In genomic region chr4:165204462-165204830, GRCh38 we compare ENCODE assay signal across 10 cellular contexts. TPM values are rescaled to one million over a fixed set of nuclear protein-coding genes. Genes with fewer than 3 reads are reported as not detected.
DNase-seq lines count a peak whose midpoint lies in the region; ATAC-seq and TF ChIP-seq lines count a peak whose summit lies in the region.
"Had no signal": no experiment of that assay in that cellular context is flagged by ENCODE, and none has a peak within 500 bp of the region (broad histone marks: within the 10 kb centered on the region; RNA-seq: fewer than 3 reads in every experiment).

No MANE protein-coding gene starts in this region.

- H3K4me2 ChIP-seq in IMR-90 (ENCODE audit: low read depth, low read length) = no peak overlapping the region

- H3K18ac ChIP-seq in IMR-90 (ENCODE audit: low read depth, low read length) = no peak overlapping the region

- ATAC-seq in IMR-90 (ENCODE audit: low read depth) (no peak), natural killer cell (no peak), HG02642 (IDR thresholded peaks at IDR 0.05; ENCODE audit: poor library complexity, unreplicated experiment) (no peak), HG03025 (IDR thresholded peaks at IDR 0.05; ENCODE audit: low FRiP score, unreplicated experiment) (no peak), GM18870 (IDR thresholded peaks at IDR 0.05; ENCODE audit: unreplicated experiment) (no peak)

- H4K91ac ChIP-seq in IMR-90 (ENCODE audit: insufficient read depth, low read depth, low read length) = no peak overlapping the region

- BruUV-seq in IMR-90 (replicated peaks; lab: Mats Ljungman, UMichigan) = no TSS peak

- peaks cover 4% of the 10 kb centered on the region; the same call in 1 of the 2 replicates for H3K4me1 ChIP-seq in IMR-90 (ENCODE audit: control insufficient read depth, insufficient read depth, low read length)

- TF ChIP-seq CTCF in IMR-90 (conservative IDR thresholded peaks at IDR 0.05; ENCODE audit: low read depth, low read length) = no peak
- TF ChIP-seq CTCF in natural killer cell (IDR thresholded peaks at IDR 0.05) = no peak

- no peak overlapping the region for H3K56ac ChIP-seq in IMR-90 (ENCODE audit: extremely low read depth, insufficient read depth, low read length)

- H3K4ac ChIP-seq in IMR-90 (ENCODE audit: low read depth, low read length) = no peak overlapping the region

- H3K4me3 ChIP-seq in IMR-90 (ENCODE audit: insufficient read depth, low read depth, low read length) = no peak overlapping the region
- H3K4me3 ChIP-seq: adrenal gland, uterus had no signal

- no peak overlapping the region for H2BK15ac ChIP-seq in IMR-90 (ENCODE audit: low read depth, low read length)

- no peak overlapping the region for H2AK5ac ChIP-seq in IMR-90 (ENCODE audit: low read depth, low read length)

- H2BK120ac ChIP-seq in IMR-90 (ENCODE audit: low read depth, low read length) = no peak overlapping the region

- dilution Hi-C loops in IMR-90 (cut with HindIII; ENCODE audit: low sequenced_read_pairs, unreplicated experiment) = no loop called here

- H3K9me3 Mint-ChIP-seq in T-helper 2 cell treated with Interferon-gamma antibody and Interleukin-4, amounts not matched to agents 5 μg/mL and 100 μg/mL, for 36 hours = no peaks in the 10 kb centered on the region
- no peaks in the 10 kb centered on the region for H3K9me3 Mint-ChIP-seq in activated naive CD8-positive, alpha-beta T cell treated with anti-CD3 and anti-CD28 coated beads for 36 hours
- H3K9me3 Mint-ChIP-seq in natural killer cell = no peaks in the 10 kb centered on the region

- no peak overlapping the region for H3K23ac ChIP-seq in IMR-90 (ENCODE audit: low read depth, low read length)

- no CpG with 5 or more reads among the region's 3 CpGs for WGBS in IMR-90 (ENCODE audit: extremely low coverage in 2 of 2, insufficient read length in 1 of 2), 2 experiments

- no peak overlapping the region for H2BK20ac ChIP-seq in IMR-90 (ENCODE audit: low read depth, low read length)

- H3K9me3 ChIP-seq in IMR-90 (ENCODE audit: control insufficient read depth, insufficient read depth, low read length) = no peaks in the 10 kb centered on the region
- H3K9me3 ChIP-seq: adrenal gland, uterus had no signal

- intact Hi-C loops in IMR-90 (cut with micrococcal nuclease) (no loop called here), natural killer cell (cut with micrococcal nuclease) (no loop called here)

- peaks cover 40% of the 10 kb centered on the region for H3K4me1 Mint-ChIP-seq in T-helper 2 cell treated with Interferon-gamma antibody and Interleukin-4, amounts not matched to agents 5 μg/mL and 100 μg/mL, for 36 hours (ENCODE audit: low read depth)
- H3K4me1 Mint-ChIP-seq in activated naive CD8-positive, alpha-beta T cell treated with anti-CD3 and anti-CD28 coated beads for 36 hours = peaks cover 49% of the 10 kb centered on the region
- peaks cover 23 to 29% of the 10 kb centered on the region in 2 donors for H3K4me1 Mint-ChIP-seq in natural killer cell

- no peak overlapping the region for H3K9ac ChIP-seq in IMR-90 (ENCODE audit: low read depth, low read length)

- no peak overlapping the region for H2AFZ ChIP-seq in IMR-90 (replicated peaks; ENCODE audit: low read length, poor library complexity)

- no peak overlapping the region for H4K5ac ChIP-seq in IMR-90 (ENCODE audit: low read depth, low read length)

- no peaks in the 10 kb centered on the region for H4K20me1 ChIP-seq in IMR-90 (ENCODE audit: insufficient read depth, low read length)

- CTCF ChIA-PET in IMR-90 (lab: Yijun Ruan, JAX) = no interaction called here

- no peaks in the 10 kb centered on the region for H3K9me1 ChIP-seq in IMR-90 (ENCODE audit: insufficient read depth, low read length)

- no peaks in the 10 kb centered on the region for H3K27me3 Mint-ChIP-seq in T-helper 2 cell treated with Interferon-gamma antibody and Interleukin-4, amounts not matched to agents 5 μg/mL and 100 μg/mL, for 36 hours (ENCODE audit: low read depth)
- no peaks in the 10 kb centered on the region for H3K27me3 Mint-ChIP-seq in activated naive CD8-positive, alpha-beta T cell treated with anti-CD3 and anti-CD28 coated beads for 36 hours
- no peaks in the 10 kb centered on the region for H3K27me3 Mint-ChIP-seq in natural killer cell (ENCODE audit: low read depth in 2 of 2)

- H3K79me1 ChIP-seq in IMR-90 (ENCODE audit: low read depth in 1 of 2, low read length in 2 of 2) = peaks cover 11% of the 10 kb centered on the region in 2 experiments; a peak in 2 of 4 replicates

- no peak for TF ChIP-seq POLR2A in IMR-90 (IDR thresholded peaks at IDR 0.05; ENCODE audit: low read depth, low read length)

- no peak overlapping the region for H2BK5ac ChIP-seq in IMR-90 (ENCODE audit: low read depth, low read length, poor library complexity, severe bottlenecking)

- in situ Hi-C loops in IMR-90 (cut with MboI; ENCODE audit: low sequenced_read_pairs) = loop anchor here (25.0 kb wide), 1 partner anchor 133 kb away; the partner anchor contains the start of gene MSMO1

- no peak for TF ChIP-seq RAD21 in IMR-90 (IDR thresholded peaks at IDR 0.05; ENCODE audit: low read length)

- no peaks in the 10 kb centered on the region for H3K27me3 ChIP-seq in IMR-90 (ENCODE audit: control insufficient read depth, insufficient read depth, low read length)
- H3K27me3 ChIP-seq: adrenal gland, uterus had no signal

- peaks cover 3% of the 10 kb centered on the region for H3K36me3 Mint-ChIP-seq in T-helper 2 cell treated with Interferon-gamma antibody and Interleukin-4, amounts not matched to agents 5 μg/mL and 100 μg/mL, for 36 hours (ENCODE audit: low read depth)
- H3K36me3 Mint-ChIP-seq in activated naive CD8-positive, alpha-beta T cell treated with anti-CD3 and anti-CD28 coated beads for 36 hours = peaks cover 4% of the 10 kb centered on the region
- H3K36me3 Mint-ChIP-seq in natural killer cell = no peaks in the 10 kb centered on the region

- no peaks in the 10 kb centered on the region for H3K36me3 ChIP-seq in IMR-90 (ENCODE audit: control insufficient read depth, insufficient read depth, low read length)
- H3K36me3 ChIP-seq: adrenal gland, uterus had no signal

- H2AK9ac ChIP-seq in IMR-90 (replicated peaks; ENCODE audit: low read depth, low read length, poor library complexity) = no peak overlapping the region

- H4K8ac ChIP-seq in IMR-90 (ENCODE audit: low read depth in 2 of 2, low read length in 2 of 2) = no peak overlapping the region

- H3K14ac ChIP-seq in IMR-90 (replicated peaks; ENCODE audit: low read depth, low read length) = no peak overlapping the region

- peak overlapping the region; percentile 1 for H3K4me3 Mint-ChIP-seq in T-helper 2 cell treated with Interferon-gamma antibody and Interleukin-4, amounts not matched to agents 5 μg/mL and 100 μg/mL, for 36 hours
- peak overlapping the region; percentile 60 for H3K4me3 Mint-ChIP-seq in activated naive CD8-positive, alpha-beta T cell treated with anti-CD3 and anti-CD28 coated beads for 36 hours
- peak overlapping the region; percentile 26 for H3K4me3 Mint-ChIP-seq in natural killer cell

- peak overlapping the region; percentile 76 for H3K27ac Mint-ChIP-seq in T-helper 2 cell treated with Interferon-gamma antibody and Interleukin-4, amounts not matched to agents 5 μg/mL and 100 μg/mL, for 36 hours
- H3K27ac Mint-ChIP-seq in activated naive CD8-positive, alpha-beta T cell treated with anti-CD3 and anti-CD28 coated beads for 36 hours = peak overlapping the region; percentile 71
- no peak overlapping the region for H3K27ac Mint-ChIP-seq in natural killer cell

- DNase-seq in T-helper 2 cell treated with Interferon-gamma antibody and Interleukin-4, amounts not matched to agents 5 μg/mL and 100 μg/mL, for 36 hours (ENCODE audit: low spot score) = peak; percentile 32
- no peak for DNase-seq in T-helper 2 cell
- DNase-seq in IMR-90 = peak; percentile 63
- no peak for DNase-seq in activated naive CD8-positive, alpha-beta T cell treated with anti-CD3 and anti-CD28 coated beads for 36 hours
- DNase-seq in natural killer cell = no peak
- DNase-seq: adrenal gland, uterus had no signal

- H3K27ac ChIP-seq in IMR-90 (ENCODE audit: insufficient read depth, low read length) = no peak overlapping the region
- H3K27ac ChIP-seq: adrenal gland, uterus had no signal

- POLR2A ChIA-PET in IMR-90 (lab: Charles Lee; ENCODE audit: unreplicated experiment) = no interaction called here

TF ChIP-seq in IMR-90, 13 proteins besides CTCF, POLR2A, EP300 and RAD21:
- no peak for TF ChIP-seq RCOR1 (IDR thresholded peaks at IDR 0.05; ENCODE audit: insufficient replicate concordance, low read length)
- TF ChIP-seq FOS (IDR thresholded peaks at IDR 0.05; ENCODE audit: low read depth, low read length) = 0 out of 2 replicates have a peak, but pooled peaks have one; percentile 26

RNA-seq across cellular contexts. Expression of gene KLHL2, which starts 2.9 kb away (rescaled TPM):
- total RNA-seq in IMR-90 (2012; rRNA removed) (12.4 and 20.6 TPM in 2 replicates), natural killer cell (10 to 100 TPM; 24.2 to 29.2 (median 25.2) TPM)
- polyA plus RNA-seq in IMR-90 (2012; rRNA removed) = 8.7 and 11.0 TPM in 2 replicates
- polyA plus RNA-seq in IMR-90 (2012; cell fraction: cytosol; rRNA removed) = 2.4 and 4.5 TPM in 2 replicates
- polyA plus RNA-seq in IMR-90 (2012; cell fraction: nucleus; rRNA removed; ENCODE audit: low replicate concordance) = 1.0 and 11.6 TPM in 2 replicates
- total RNA-seq in activated naive CD8-positive, alpha-beta T cell treated with anti-CD3 and anti-CD28 coated beads for 36 hours = 10 to 100 TPM; 23.7 to 28.0 TPM

Comparison
In these comparisons a context has a peak if more than half of its experiments do, and no peak if none do; other contexts are left out.
1. DNase-seq: peak in T-helper 2 cell treated with Interferon-gamma antibody and Interleukin-4, amounts not matched to agents 5 μg/mL and 100 μg/mL, for 36 hours (single experiment) and IMR-90 (single experiment); none in T-helper 2 cell (0 of 5), activated naive CD8-positive, alpha-beta T cell treated with anti-CD3 and anti-CD28 coated beads for 36 hours (single experiment) and natural killer cell (single experiment).
2. H3K27ac Mint-ChIP-seq: peak in T-helper 2 cell treated with Interferon-gamma antibody and Interleukin-4, amounts not matched to agents 5 μg/mL and 100 μg/mL, for 36 hours (single experiment) and activated naive CD8-positive, alpha-beta T cell treated with anti-CD3 and anti-CD28 coated beads for 36 hours (single experiment); none in natural killer cell (0 of 2).
3. H3K4me3 Mint-ChIP-seq: peak in every context shown above with its lines; median percentile 60 in activated naive CD8-positive, alpha-beta T cell treated with anti-CD3 and anti-CD28 coated beads for 36 hours; 26 in natural killer cell; 1 in T-helper 2 cell treated with Interferon-gamma antibody and Interleukin-4, amounts not matched to agents 5 μg/mL and 100 μg/mL, for 36 hours.